Comparison of ENCODE assay signal across 21 cellular contexts in genomic region chr10:129935861-129936140, GRCh38. TPM values are rescaled to one million over a fixed set of nuclear protein-coding genes. Genes with fewer than 3 reads are reported as not detected.
"Had no signal": no experiment of that assay in that cellular context is flagged by ENCODE, and none has a peak within 500 bp of the region (broad histone marks: within the 10 kb centered on the region; RNA-seq: fewer than 3 reads in every experiment).

No MANE protein-coding gene starts in this region.

- H3K9me3 ChIP-seq: gastroesophageal sphincter, psoas muscle, spleen, thoracic aorta, tibial nerve, upper lobe of left lung had no signal

- H3K27me3 ChIP-seq: tibial nerve, upper lobe of left lung had no signal

- H3K27ac Mint-ChIP-seq: naive thymus-derived CD4-positive, alpha-beta T cell; nephron; stimulated activated memory B cell treated with anti-CD40 and anti-IgM and Interleukin-4, amounts not matched to agents 10 μg/mL and 1 μg/mL and 100 μg/mL, for 72 hours had no signal

- DNase-seq: effector CD4-positive, alpha-beta T cell; foreskin fibroblast; mesenchymal stem cell; midbrain; naive thymus-derived CD4-positive, alpha-beta T cell; nucleus accumbens; stimulated activated CD4-positive, alpha-beta T cell treated with anti-CD3 and anti-CD28 coated beads, Interleukin-4, amount 100 ng/mL, for 4 hours; stimulated activated naive CD8-positive, alpha-beta T cell treated with anti-CD3 and anti-CD28 coated beads, Interleukin-15, Interleukin-2, amounts not matched to agents 100 U/mL and 50 U/mL, for 24 hours had no signal

- H3K4me1 ChIP-seq: gastroesophageal sphincter, spleen, upper lobe of left lung had no signal

- H3K4me3 ChIP-seq: dorsolateral prefrontal cortex, gastroesophageal sphincter, psoas muscle, skin epidermis, spleen, thoracic aorta, tibial nerve, upper lobe of left lung had no signal

- ATAC-seq: esophagus mucosa; gastroesophageal sphincter; naive thymus-derived CD4-positive, alpha-beta T cell; psoas muscle; stimulated activated naive CD8-positive, alpha-beta T cell treated with anti-CD3 and anti-CD28 coated beads, Interleukin-15, Interleukin-2, amounts not matched to agents 100 U/mL and 50 U/mL, for 24 hours had no signal

- H3K9me3 Mint-ChIP-seq: naive thymus-derived CD4-positive, alpha-beta T cell; nephron; stimulated activated memory B cell treated with anti-CD40 and anti-IgM and Interleukin-4, amounts not matched to agents 10 μg/mL and 1 μg/mL and 100 μg/mL, for 72 hours had no signal

- H3K36me3 Mint-ChIP-seq: naive thymus-derived CD4-positive, alpha-beta T cell; stimulated activated memory B cell treated with anti-CD40 and anti-IgM and Interleukin-4, amounts not matched to agents 10 μg/mL and 1 μg/mL and 100 μg/mL, for 72 hours had no signal

- H3K4me3 Mint-ChIP-seq: naive thymus-derived CD4-positive, alpha-beta T cell; nephron; stimulated activated memory B cell treated with anti-CD40 and anti-IgM and Interleukin-4, amounts not matched to agents 10 μg/mL and 1 μg/mL and 100 μg/mL, for 72 hours had no signal

- H3K36me3 ChIP-seq: gastroesophageal sphincter, spleen, thoracic aorta, tibial nerve, upper lobe of left lung had no signal

- H3K27ac ChIP-seq: dorsolateral prefrontal cortex, epithelial cell of prostate, gastroesophageal sphincter, psoas muscle, skin epidermis, spleen, thoracic aorta, upper lobe of left lung had no signal

- H3K4me1 Mint-ChIP-seq: naive thymus-derived CD4-positive, alpha-beta T cell; stimulated activated memory B cell treated with anti-CD40 and anti-IgM and Interleukin-4, amounts not matched to agents 10 μg/mL and 1 μg/mL and 100 μg/mL, for 72 hours had no signal

RNA-seq across cellular contexts. Expression of gene EBF3, which starts 28.3 kb away (rescaled TPM):
- total RNA-seq: naive thymus-derived CD4-positive, alpha-beta T cell had no signal
- polyA plus RNA-seq: keratinocyte; naive thymus-derived CD4-positive, alpha-beta T cell had no signal
